Comparison of ENCODE assay signal across 1 cellular context in the genomic region with DNA sequence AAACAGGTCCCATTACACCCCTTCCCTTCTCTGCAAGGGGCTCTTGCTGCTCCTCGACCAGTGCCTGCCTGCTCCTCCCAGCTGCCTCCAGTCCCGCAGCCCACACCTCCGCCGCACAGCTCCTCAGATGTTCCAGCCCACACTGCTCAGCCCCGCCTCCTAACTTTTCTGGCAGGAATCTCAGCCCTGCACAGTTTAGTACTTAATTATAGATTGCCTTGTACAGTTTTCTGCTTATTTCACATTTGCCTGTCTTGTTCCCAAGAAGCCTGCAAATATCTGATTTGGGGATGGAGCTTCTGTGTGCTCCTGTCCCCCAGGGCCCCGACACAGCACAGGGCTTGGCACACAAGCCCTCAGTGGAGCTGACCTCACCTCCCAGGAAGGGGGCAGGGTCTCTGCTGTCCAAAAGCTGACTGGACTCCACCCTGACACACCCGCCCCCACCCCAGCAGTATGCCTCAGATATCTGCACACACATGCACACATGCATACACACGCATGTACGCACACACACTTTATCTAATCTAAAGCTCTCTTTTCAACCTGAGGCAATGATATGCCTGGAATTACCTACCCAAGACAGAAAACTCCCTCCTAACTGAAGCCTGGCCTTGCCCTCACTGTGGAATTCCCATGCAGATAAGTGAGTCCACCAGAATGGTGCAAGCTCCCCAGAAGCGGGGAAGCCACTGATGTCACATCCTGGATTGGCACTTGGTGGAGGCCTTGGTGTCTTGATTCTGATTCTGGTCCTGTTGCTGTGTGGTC.
TF ChIP-seq lines count a peak whose summit lies in the region.

No MANE protein-coding gene starts in this region.

TF ChIP-seq in H1, 55 proteins besides CTCF, POLR2A, EP300 and RAD21:
- TF ChIP-seq, protein P1, sequence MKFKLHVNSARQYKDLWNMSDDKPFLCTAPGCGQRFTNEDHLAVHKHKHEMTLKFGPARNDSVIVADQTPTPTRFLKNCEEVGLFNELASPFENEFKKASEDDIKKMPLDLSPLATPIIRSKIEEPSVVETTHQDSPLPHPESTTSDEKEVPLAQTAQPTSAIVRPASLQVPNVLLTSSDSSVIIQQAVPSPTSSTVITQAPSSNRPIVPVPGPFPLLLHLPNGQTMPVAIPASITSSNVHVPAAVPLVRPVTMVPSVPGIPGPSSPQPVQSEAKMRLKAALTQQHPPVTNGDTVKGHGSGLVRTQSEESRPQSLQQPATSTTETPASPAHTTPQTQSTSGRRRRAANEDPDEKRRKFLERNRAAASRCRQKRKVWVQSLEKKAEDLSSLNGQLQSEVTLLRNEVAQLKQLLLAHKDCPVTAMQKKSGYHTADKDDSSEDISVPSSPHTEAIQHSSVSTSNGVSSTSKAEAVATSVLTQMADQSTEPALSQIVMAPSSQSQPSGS (IDR thresholded peaks at IDR 0.05; ENCODE audit: low read length): no peak
- TF ChIP-seq MAFK (IDR thresholded peaks at IDR 0.05; ENCODE audit: low read depth, low read length) (no peak), RFX5 (IDR thresholded peaks at IDR 0.05; ENCODE audit: borderline replicate concordance, low read depth, low read length) (no peak), FOSL1 (IDR thresholded peaks at IDR 0.05; ENCODE audit: insufficient read depth, low read depth, low read length) (no peak), CTBP2 (IDR thresholded peaks at IDR 0.05; ENCODE audit: borderline replicate concordance, insufficient read depth, insufficient read length, low read length) (no peak), TEAD4 (IDR thresholded peaks at IDR 0.05; ENCODE audit: low read depth, low read length) (no peak), TCF12 (IDR thresholded peaks at IDR 0.05; ENCODE audit: low read depth, low read length) (no peak), SIRT6 (IDR thresholded peaks at IDR 0.05; ENCODE audit: low read length) (no peak), POU5F1 (IDR thresholded peaks at IDR 0.05; ENCODE audit: low read depth, low read length) (no peak), RNF2 (IDR thresholded peaks at IDR 0.05; ENCODE audit: borderline replicate concordance, low read depth, low read length, missing control alignments, poor library complexity, severe bottlenecking) (no peak)
